8 cellular contexts compared by ENCODE assay signal in the genomic region with DNA sequence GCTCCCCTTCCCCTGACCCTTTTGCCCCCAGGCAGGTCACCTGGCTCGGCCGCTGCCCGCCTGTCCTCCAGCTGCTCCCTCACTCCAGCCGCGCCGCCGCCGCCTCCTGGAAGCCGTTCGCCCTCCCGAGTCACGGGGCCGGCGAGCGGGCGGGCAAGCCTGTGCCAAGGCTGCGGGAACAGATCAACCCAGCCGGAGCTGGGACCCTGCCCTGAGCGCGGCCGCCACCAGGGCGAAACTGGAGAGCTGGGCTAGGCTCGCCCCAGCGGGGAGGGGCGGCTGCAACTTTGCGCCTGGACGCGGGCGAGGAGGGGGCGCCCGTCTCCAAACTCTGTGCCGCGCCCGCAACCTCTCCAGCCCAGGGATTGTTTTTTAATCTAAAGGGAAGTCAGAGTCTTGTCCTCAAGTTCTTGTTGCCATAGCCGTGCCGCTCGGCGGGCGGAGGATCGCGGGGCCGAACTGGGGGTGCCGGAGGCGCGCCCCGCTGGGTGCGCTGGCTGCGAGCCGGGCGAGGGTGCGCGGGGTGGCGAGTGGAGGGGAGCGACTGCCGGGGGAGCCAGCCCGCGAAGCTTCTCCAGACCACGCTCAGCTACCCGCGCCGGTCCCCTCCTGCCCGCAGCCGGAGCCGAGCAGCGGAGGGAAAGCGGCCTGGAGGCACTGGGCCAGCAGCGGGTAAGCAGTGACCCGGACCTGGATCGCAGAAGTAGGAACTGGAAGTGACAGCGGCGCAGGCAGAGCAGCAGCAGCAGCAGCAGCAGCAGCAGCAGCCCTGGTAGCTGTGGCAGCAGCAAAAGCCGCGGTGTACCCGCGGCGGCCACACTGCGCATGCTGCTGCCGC. TPM values are rescaled to one million over a fixed set of nuclear protein-coding genes. Genes with fewer than 3 reads are reported as not detected.
A peak's percentile ranks its signal among the peaks of the same experiment; 100 is the strongest.
DNase-seq lines count a peak whose midpoint lies in the region; ATAC-seq, FAIRE-seq and TF ChIP-seq lines count a peak whose summit lies in the region.

No MANE protein-coding gene starts in this region.

- no peaks in the 10 kb centered on the region for H3K9me2 ChIP-seq in GM23248 (ENCODE audit: insufficient read depth)
- H3K9me2 ChIP-seq in Karpas-422 (replicated peaks; ENCODE audit: insufficient read depth, low read length): no peaks in the 10 kb centered on the region

- no peaks in the 10 kb centered on the region for H3K79me2 ChIP-seq in GM23248 (ENCODE audit: insufficient read depth)
- no peaks in the 10 kb centered on the region for H3K79me2 ChIP-seq in Karpas-422 (ENCODE audit: low read length)
- H3K79me2 ChIP-seq in GM12878 (ENCODE audit: control insufficient read depth, insufficient read depth, low read length): no peaks in the 10 kb centered on the region

- H3K9me3 ChIP-seq in GM23248 (ENCODE audit: low read depth) (no peaks in the 10 kb centered on the region), Karpas-422 (ENCODE audit: low read length) (0 out of 2 replicates have a peak, but pooled peaks cover 5% of the 10 kb centered on the region), GM12878 (replicated peaks; ENCODE audit: control insufficient read depth, insufficient read depth, low read length) (no peaks in the 10 kb centered on the region; the same call in 2 of the 3 replicates), sigmoid colon (no peaks in the 10 kb centered on the region)

- ATAC-seq in GM12878: peak; percentile 87

- H3K9ac ChIP-seq in GM23248 (peak overlapping the region; percentile 85), Karpas-422 (ENCODE audit: low read length) (peak overlapping the region; percentile 60), GM12878 (ENCODE audit: control insufficient read depth, insufficient read depth, low read length) (peak overlapping the region; percentile 68)

- RAD21 ChIA-PET in GM12878 (lab: Charles Lee; ENCODE audit: unreplicated experiment): interaction anchor here (0.8 to 1.7 kb wide), 4 partner anchors 12 to 112 kb away, joined by 3 to 5 read pairs (median 4); no protein-coding TSS in a partner anchor

- H3K27ac ChIP-seq in GM23248 (peak overlapping the region; percentile 80), Karpas-422 (ENCODE audit: low read length) (no peak overlapping the region), GM12878 (ENCODE audit: control insufficient read depth, insufficient read depth) (peak overlapping the region; percentile 58), sigmoid colon (peak overlapping the region; percentile 84 to 91 (median 88))

- H3K4me1 ChIP-seq in GM23248 (ENCODE audit: insufficient read depth) (peaks cover 8% of the 10 kb centered on the region), Karpas-422 (ENCODE audit: low read length) (no peaks in the 10 kb centered on the region), GM12878 (ENCODE audit: control insufficient read depth, insufficient read depth, low read length) (peaks cover 10% of the 10 kb centered on the region), sigmoid colon (no peaks in the 10 kb centered on the region)

- 0 to 1% methylated on average over 33 of the region's 78 CpGs for WGBS in GM23248 (ENCODE audit: low coverage in 1 of 2, low lambda C conversion rate in 2 of 2, missing lambda C conversion rate in 2 of 2), 2 experiments
- WGBS in GM12878 (ENCODE audit: insufficient coverage, insufficient replicate concordance, low lambda C conversion rate, missing lambda C conversion rate): 42% methylated on average over 34 of the region's 78 CpGs
- 1% methylated on average over 78 of the region's 78 CpGs for WGBS in sigmoid colon, 2 donors

- CTCF ChIA-PET in GM12878 (lab: Yijun Ruan, JAX): interaction anchor here (1.0 to 1.8 kb wide), 6 partner anchors 12 to 113 kb away, joined by 3 read pairs; partner anchors contain the start of gene RBMX

- TF ChIP-seq POLR2A in GM12878 (IDR thresholded peaks at IDR 0.05; ENCODE audit: low read depth, low read length): peak; percentile 75
- no peak for TF ChIP-seq POLR2A in sigmoid colon (IDR thresholded peaks at IDR 0.05)

- FAIRE-seq in GM12878 (lab: Jason Lieb, UNC): no peak

- TF ChIP-seq EP300 in GM12878 (IDR thresholded peaks at IDR 0.05; ENCODE audit: borderline replicate concordance in 1 of 2, control insufficient read depth in 1 of 2, low read depth in 2 of 2, low read length in 2 of 2) (no peak), sigmoid colon (IDR thresholded peaks at IDR 0.05) (no peak)

- SMC1A ChIA-PET in GM12878 (lab: Charles Lee; ENCODE audit: uncharacterized antibody, unreplicated experiment): interaction anchor here (0.6 to 2.3 kb wide), 3 partner anchors 13 to 112 kb away, joined by 3 to 6 read pairs (median 5); no protein-coding TSS in a partner anchor

- peak; percentile 28; the same call in 1 of the 2 replicates for TF ChIP-seq RAD21 in GM12878 (IDR thresholded peaks at IDR 0.05; ENCODE audit: insufficient read depth, low read depth, low read length)

- H3K4me3 ChIP-seq in GM23248: peak overlapping the region; percentile 76
- peak overlapping the region; percentile 71 for H3K4me3 ChIP-seq in Karpas-422 (ENCODE audit: low read length)
- H3K4me3 ChIP-seq in GM12878: peak overlapping the region; percentile 68
- H3K4me3 ChIP-seq in iPS-11a (ENCODE audit: low read depth, low read length): peak overlapping the region; percentile 41
- peak overlapping the region; percentile 51 to 72 (median 67) for H3K4me3 ChIP-seq in sigmoid colon

- in situ Hi-C loops in GM23248 (cut with MboI): no loop called here
- in situ Hi-C loops in GM12878 (cut with MboI): no loop called here

- H2AFZ ChIP-seq in GM23248: peak overlapping the region; percentile 94
- peak overlapping the region; percentile 84 for H2AFZ ChIP-seq in Karpas-422 (ENCODE audit: low read length)
- peak overlapping the region; percentile 64 for H2AFZ ChIP-seq in GM12878 (ENCODE audit: control insufficient read depth, low read depth, low read length)

- peak; percentile 48 for DNase-seq in GM10266 (ENCODE audit: extremely low spot score)
- DNase-seq in GM23248: peak; percentile 75
- DNase-seq in Karpas-422: peak; percentile 70
- peak; percentile 19 to 68 (median 21) for DNase-seq in T-helper 1 cell
- no peak for DNase-seq in GM12878 (ENCODE audit: low read depth, low spot score)
- peak; percentile 87 for DNase-seq in sigmoid colon
- DNase-seq in cerebellar nuclear complex (lab: John Stamatoyannopoulos, UW): no peak

- peak overlapping the region; percentile 78 for H3K4me2 ChIP-seq in GM23248 (ENCODE audit: unreplicated experiment)
- peak overlapping the region; percentile 77 for H3K4me2 ChIP-seq in Karpas-422 (ENCODE audit: low read depth, low read length, poor library complexity, severe bottlenecking)
- H3K4me2 ChIP-seq in GM12878 (ENCODE audit: control insufficient read depth, insufficient read depth): peak overlapping the region; percentile 86

- no peaks in the 10 kb centered on the region for H4K20me1 ChIP-seq in GM23248 (ENCODE audit: insufficient read depth)
- H4K20me1 ChIP-seq in Karpas-422 (ENCODE audit: insufficient read depth, low read depth, low read length): no peaks in the 10 kb centered on the region
- no peaks in the 10 kb centered on the region for H4K20me1 ChIP-seq in GM12878 (ENCODE audit: control insufficient read depth, insufficient read depth)

- no peaks in the 10 kb centered on the region for H3K36me3 ChIP-seq in GM23248 (ENCODE audit: low read depth)
- no peaks in the 10 kb centered on the region for H3K36me3 ChIP-seq in Karpas-422 (ENCODE audit: insufficient read depth, low read length)
- H3K36me3 ChIP-seq in GM12878 (ENCODE audit: control insufficient read depth in 2 of 2, insufficient read depth in 2 of 2, low read length in 1 of 2): no peaks in the 10 kb centered on the region; a peak in 1 of 4 replicates
- H3K36me3 ChIP-seq in sigmoid colon: no peaks in the 10 kb centered on the region

- peaks cover 4% of the 10 kb centered on the region; the same call in 1 of the 2 replicates for H3F3A ChIP-seq in GM23248 (ENCODE audit: insufficient read depth)

- TF ChIP-seq CTCF in GM10266 (IDR thresholded peaks at IDR 0.05; ENCODE audit: control insufficient read depth, insufficient read depth, low read depth, missing control alignments) (peak; percentile 35), GM12878 (IDR thresholded peaks at IDR 0.05 in 2 of 3, conservative IDR thresholded peaks at IDR 0.05 in 1 of 3; ENCODE audit: control insufficient read depth in 2 of 3, extremely low read depth in 1 of 3, insufficient read depth in 1 of 3, low read depth in 3 of 3, low read length in 3 of 3) (peak in 2 of 3 experiments; percentile 12 to 42; a peak in 2 of 6 replicates), sigmoid colon (IDR thresholded peaks at IDR 0.05) (peak in 2 of 4 experiments; percentile 17 to 43)

- no TSS peak for BruUV-seq in GM12878 (replicated peaks; lab: Mats Ljungman, UMichigan)

- intact Hi-C loops in GM12878 (cut with micrococcal nuclease; ENCODE audit: unreplicated experiment) (loop anchor here (5.0 kb wide), 2 partner anchors 55 to 160 kb away; no protein-coding TSS in a partner anchor), sigmoid colon (cut with DNase I) (no loop called here)

- POLR2A ChIA-PET in GM12878 (lab: Charles Lee): interaction anchor here (1.1 to 2.5 kb wide), 3 partner anchors 10 to 20 kb away, joined by 4 to 7 read pairs (median 5); partner anchors contain the start of gene ARHGEF6

- H3K27me3 ChIP-seq in GM23248 (replicated peaks; ENCODE audit: insufficient read depth) (no peaks in the 10 kb centered on the region), Karpas-422 (ENCODE audit: low read length) (no peaks in the 10 kb centered on the region), GM12878 (replicated peaks in 1 of 2; ENCODE audit: control insufficient read depth in 2 of 2, insufficient read depth in 2 of 2, low read length in 1 of 2) (no peaks in the 10 kb centered on the region), sigmoid colon (no peaks in the 10 kb centered on the region)

RNA-seq across cellular contexts. Expression of gene ARHGEF6, which starts 13.4 kb away (rescaled TPM):
- total RNA-seq in GM23248 (2014; rRNA removed; shearing (Covaris generic)): 5.9 and 7.7 TPM in 2 replicates
- polyA plus RNA-seq in GM23248 (2016; fragmentation: Nextera tagmentation; extraction: Ambion mirVana) (3.6 and 4.3 TPM in 2 replicates), GM12878 (2011; rRNA removed) (18.1 and 25.4 TPM in 2 replicates), GM12878 (2014; fragmentation: Illumina TruSeq; extraction: Trizol) (29.7 and 37.7 TPM in 2 replicates), GM12878 (2014; fragmentation: Nextera tagmentation; extraction: Ambion mirVana) (1 to 10 TPM; 5.4 to 6.5 TPM), GM12878 (2014; rRNA removed) (16.2 and 17.9 TPM in 2 replicates), GM12878 (2016; fragmentation: Nextera tagmentation; extraction: Ambion mirVana) (10 to 100 TPM; 13.7 to 13.8 TPM), sigmoid colon (10 to 100 TPM in 1 of 3 donors, 1 to 10 TPM in 2; 2.1 to 13.0 (median 3.6) TPM)
- total RNA-seq in Karpas-422 (2014; rRNA removed; shearing (Covaris generic); ENCODE audit: low replicate concordance): 0.61 and 2.6 TPM in 2 replicates
- 22.3 and 23.5 TPM in 2 replicates for total RNA-seq in GM12878 (2013; cell fraction: nucleolus; rRNA removed)
- total RNA-seq in GM12878 (2014; rRNA removed) (21.1 and 21.5 TPM in 2 replicates), GM12878 (2014; rRNA removed; fragmentation: Illumina TruSeq; extraction: Trizol) (25.1 and 25.8 TPM in 2 replicates), GM12878 (2021) (18.8 and 18.9 TPM in 2 replicates), sigmoid colon (10 to 100 TPM; 16.1 to 26.3 (median 20.1) TPM)
- 10.8 TPM for polyA plus RNA-seq in GM12878 (2011; ENCODE audit: low read depth)
- 9.3 and 10.1 TPM in 2 replicates for polyA plus RNA-seq in GM12878 (2011; cell fraction: cytosol; rRNA removed)
- 17.0 and 18.3 TPM in 2 replicates for polyA plus RNA-seq in GM12878 (2011; cell fraction: nucleus; rRNA removed)
- 12.9 and 15.3 TPM in 2 replicates for polyA plus RNA-seq in GM12878 (2012)
- polyA minus RNA-seq in GM12878 (2011; rRNA and poly(A)+ RNA removed): 14.4 and 16.4 TPM in 2 replicates
- 4.4 and 5.7 TPM in 2 replicates for polyA minus RNA-seq in GM12878 (2011; cell fraction: cytosol; rRNA and poly(A)+ RNA removed)
- polyA minus RNA-seq in GM12878 (2011; cell fraction: nucleus; rRNA and poly(A)+ RNA removed): 5.8 and 6.6 TPM in 2 replicates

Comparison
In these comparisons a context has a peak if more than half of its experiments do, and no peak if none do; other contexts are left out.
1. DNase-seq: peak in GM10266 (single experiment), GM23248 (single experiment), Karpas-422 (single experiment), T-helper 1 cell (5 of 5) and sigmoid colon (single experiment); none in GM12878 (single experiment) and cerebellar nuclear complex (0 of 2).
2. Peak in every context shown above with its lines, with median percentiles within 50 percentile points of each other: H2AFZ ChIP-seq, H3K4me2 ChIP-seq, H3K4me3 ChIP-seq and H3K9ac ChIP-seq.